In the genomic region with DNA sequence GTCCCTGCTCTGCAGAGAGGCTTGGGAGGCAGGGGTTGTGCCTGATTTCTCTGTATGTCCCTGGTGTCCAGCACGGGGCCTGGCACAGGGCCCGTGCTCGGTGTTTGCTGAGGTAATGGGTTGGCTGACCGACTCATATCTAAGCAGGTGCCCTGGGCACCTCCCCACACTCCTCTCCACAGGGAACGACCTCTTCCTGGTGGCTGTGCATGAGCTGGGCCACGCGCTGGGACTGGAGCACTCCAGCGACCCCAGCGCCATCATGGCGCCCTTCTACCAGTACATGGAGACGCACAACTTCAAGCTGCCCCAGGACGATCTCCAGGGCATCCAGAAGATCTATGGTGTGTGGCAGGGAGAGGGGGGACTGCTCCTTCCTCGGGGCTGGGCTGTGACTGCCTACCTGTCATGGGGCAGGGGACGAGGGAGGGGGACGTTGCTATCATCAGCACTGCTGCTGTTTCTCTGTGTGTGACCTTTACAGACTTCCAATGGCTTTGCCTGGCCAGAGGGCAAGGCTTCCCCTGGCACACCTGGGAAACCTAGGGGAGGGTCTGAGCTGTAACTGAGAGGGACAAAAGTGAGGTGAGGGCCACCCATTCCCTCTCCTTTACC, we compare ENCODE assay signal across 8 cellular contexts. TPM values are rescaled to one million over a fixed set of nuclear protein-coding genes. Genes with fewer than 3 reads are reported as not detected.
DNase-seq lines count a peak whose midpoint lies in the region; ATAC-seq and TF ChIP-seq lines count a peak whose summit lies in the region.
"Had no signal": no experiment of that assay in that cellular context is flagged by ENCODE, and none has a peak within 500 bp of the region (broad histone marks: within the 10 kb centered on the region; RNA-seq: fewer than 3 reads in every experiment).

No MANE protein-coding gene starts in this region.

- DNase-seq in NCI-H2029 treated with DMSO at 0.1 percent for 48 hours (lab: John Stamatoyannopoulos, UW), result peak; percentile 20
- no peak for DNase-seq in mesothelial cell of epicardium (ENCODE audit: low spot score in 2 of 2, unreplicated experiment in 2 of 2)
- peak; percentile 84 to 86 for DNase-seq in upper lobe of left lung
- no peak for DNase-seq in activated gamma-delta T cell treated with Interleukin-2 at 50 U/mL for 16 hours
- no peak for DNase-seq in T-helper 9 cell
- DNase-seq in lower leg skin (ENCODE audit: low spot score in 2 of 2), result no peak

- H3K4me3 Mint-ChIP-seq in mesothelial cell of epicardium, result no peak overlapping the region

- no peaks in the 10 kb centered on the region for H3K9me3 Mint-ChIP-seq in mesothelial cell of epicardium

- H3K4me1 Mint-ChIP-seq in mesothelial cell of epicardium, result peaks cover 29% of the 10 kb centered on the region

- no peaks in the 10 kb centered on the region for H3K9me3 ChIP-seq in duodenal mucosa (ENCODE audit: control insufficient read depth in 1 of 2, low read length in 2 of 2)
- H3K9me3 ChIP-seq in upper lobe of left lung, result no peaks in the 10 kb centered on the region

- intact Hi-C loops in lower leg skin (cut with DNase I; ENCODE audit: low total_unique reads), result loop anchor here (10.0 kb wide), 1 partner anchor 119 kb away; a partner anchor contains a TSS

- no peak overlapping the region for H3K9ac ChIP-seq in duodenal mucosa (ENCODE audit: low read depth in 1 of 2, low read length in 2 of 2)

- peak; percentile 41 to 89 for ATAC-seq in upper lobe of left lung (ENCODE audit: low FRiP score in 2 of 2)

- H3K36me3 Mint-ChIP-seq in mesothelial cell of epicardium, result peaks cover 10% of the 10 kb centered on the region

- H3K27ac Mint-ChIP-seq in mesothelial cell of epicardium, result peak overlapping the region; percentile 98

- no peaks in the 10 kb centered on the region for H3K27me3 Mint-ChIP-seq in mesothelial cell of epicardium (ENCODE audit: low read depth)

- H3K4me3 ChIP-seq in duodenal mucosa (ENCODE audit: low read depth in 1 of 2, low read length in 2 of 2), result no peak overlapping the region
- H3K4me3 ChIP-seq in upper lobe of left lung, result peak overlapping the region in 3 of 4 donors; percentile 15 to 33 (median 25)
- H3K4me3 ChIP-seq in lower leg skin (ENCODE audit: low read depth, poor library complexity, severe bottlenecking), result no peak overlapping the region

- TF ChIP-seq CTCF in mesothelial cell of epicardium (IDR thresholded peaks at IDR 0.05; ENCODE audit: unreplicated experiment) (no peak), upper lobe of left lung (IDR thresholded peaks at IDR 0.05) (no peak), lower leg skin (IDR thresholded peaks at IDR 0.05) (no peak)

- H3K27me3 ChIP-seq in duodenal mucosa (ENCODE audit: control insufficient read depth in 1 of 2, insufficient read depth in 2 of 2, low read length in 2 of 2), result no peaks in the 10 kb centered on the region
- no peaks in the 10 kb centered on the region for H3K27me3 ChIP-seq in upper lobe of left lung

- H3K36me3 ChIP-seq in duodenal mucosa (ENCODE audit: control insufficient read depth in 1 of 2, insufficient read depth in 2 of 2, low read length in 2 of 2) (peaks cover 7 to 24% of the 10 kb centered on the region in 2 donors), upper lobe of left lung (peaks cover 0 to 35% (median 18%) of the 10 kb centered on the region in 4 donors)

- 50 to 72% methylated on average over 6 to 15 of the region's 15 CpGs for WGBS in upper lobe of left lung, 2 donors
- WGBS in lower leg skin, 2 donors, result 89 to 93% methylated on average over 11 to 15 of the region's 15 CpGs

- TF ChIP-seq EP300 in upper lobe of left lung (IDR thresholded peaks at IDR 0.05), result no peak

- H3K27ac ChIP-seq in duodenal mucosa (ENCODE audit: low read depth, low read length) (peak overlapping the region; percentile 77), upper lobe of left lung (peak overlapping the region; percentile 68 to 87 (median 79))

- H3K4me1 ChIP-seq in duodenal mucosa (ENCODE audit: control insufficient read depth in 1 of 2, insufficient read depth in 2 of 2, low read length in 2 of 2) (peaks cover 12 to 15% of the 10 kb centered on the region in 2 donors), upper lobe of left lung (peaks cover 0 to 15% (median 10%) of the 10 kb centered on the region in 4 donors)

- peak in 2 of 4 donors; percentile 44 to 57 for TF ChIP-seq POLR2A in upper lobe of left lung (IDR thresholded peaks at IDR 0.05)
- no peak for TF ChIP-seq POLR2A in lower leg skin (IDR thresholded peaks at IDR 0.05)

RNA-seq across cellular contexts. Expression of a gene that starts 14.2 kb away (rescaled TPM):
- total RNA-seq in mesothelial cell of epicardium (61.4 to 71.9 TPM (median 66.1 TPM) in 3 replicates), upper lobe of left lung (100 to 1,000 TPM in 1 of 6 donors, 10 to 100 TPM in 5; 27.8 to 145 (median 42.6) TPM), lower leg skin (10 to 100 TPM; 22.7 to 47.6 (median 25.4) TPM)

RNA-seq across cellular contexts. Expression of a gene that starts 20.9 kb away (rescaled TPM):
- total RNA-seq in mesothelial cell of epicardium (104 to 107 TPM (median 106 TPM) in 3 replicates), upper lobe of left lung (100 to 1,000 TPM in 2 of 6 donors, 10 to 100 TPM in 4; 57.5 to 106 (median 88.7) TPM), lower leg skin (100 to 1,000 TPM; 148 to 240 (median 177) TPM)

RNA-seq across cellular contexts. Expression of a gene that starts 28.5 kb away (rescaled TPM):
- total RNA-seq in mesothelial cell of epicardium (0.07 TPM in 1 of 3 replicates, not detected in the others), upper lobe of left lung (not detected), lower leg skin (10 to 100 TPM; 54.4 to 85.7 (median 68.6) TPM)
- total RNA-seq: dermis microvascular lymphatic vessel endothelial cell had no signal

RNA-seq across cellular contexts. Expression of a gene that starts 37.2 kb away (rescaled TPM):
- total RNA-seq in mesothelial cell of epicardium (0.99 to 1.3 TPM (median 1.1 TPM) in 3 replicates), upper lobe of left lung (10 to 100 TPM in 5 of 6 donors, 1 to 10 TPM in 1; 7.3 to 25.4 (median 15.6) TPM), lower leg skin (under 1 TPM in 3 of 4 donors, not detected in 1; 0.11 to 0.71 (median 0.27) TPM)

Comparison
In these comparisons a context has a peak if more than half of its experiments do, and no peak if none do; other contexts are left out.
1. DNase-seq: peak in NCI-H2029 treated with DMSO at 0.1 percent for 48 hours (single experiment) and upper lobe of left lung (2 of 2); none in mesothelial cell of epicardium (0 of 2), activated gamma-delta T cell treated with Interleukin-2 at 50 U/mL for 16 hours (single experiment), T-helper 9 cell (single experiment) and lower leg skin (0 of 2).
2. H3K4me3 ChIP-seq: peak in upper lobe of left lung (3 of 4); none in duodenal mucosa (0 of 2) and lower leg skin (single experiment).
3. RNA of a gene that starts 28.5 kb away (total RNA-seq): 54.4 to 85.7 TPM in lower leg skin; 0.07 TPM in mesothelial cell of epicardium and not detected in upper lobe of left lung; every median in the first group is over 10 times any median in the second.